Comparison of ENCODE assay signal across 9 cellular contexts in the genomic region with DNA sequence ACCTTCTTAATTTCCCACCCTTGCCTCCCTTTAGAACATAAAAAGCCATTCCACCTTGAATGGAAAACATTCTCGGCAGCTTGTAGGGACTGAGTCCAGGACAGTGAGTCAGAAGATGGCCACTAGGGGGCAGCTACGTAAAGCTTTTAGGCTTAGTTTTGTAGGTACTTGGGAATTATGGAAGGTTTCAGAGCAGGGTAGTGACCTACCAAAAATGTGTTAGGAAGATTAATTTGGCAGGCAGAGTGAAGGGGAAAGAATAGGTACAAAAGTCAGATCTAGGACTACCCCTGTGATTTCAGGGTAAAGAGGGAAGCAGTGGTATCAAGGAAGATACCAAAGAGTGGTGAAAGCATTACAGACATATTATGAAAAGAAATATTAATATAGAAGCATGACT.
DNase-seq lines count a peak whose midpoint lies in the region; ATAC-seq and TF ChIP-seq lines count a peak whose summit lies in the region.
"Had no signal": no experiment of that assay in that cellular context is flagged by ENCODE, and none has a peak within 500 bp of the region (broad histone marks: within the 10 kb centered on the region; RNA-seq: fewer than 3 reads in every experiment).

No MANE protein-coding gene starts in this region.

- no peak overlapping the region for H3K4me3 Mint-ChIP-seq in stimulated activated naive CD8-positive, alpha-beta T cell treated with anti-CD3 and anti-CD28 coated beads, Interleukin-15, amount 100 ng/mL, for 72 hours
- H3K4me3 Mint-ChIP-seq: CD4-positive, CD25-positive, alpha-beta regulatory T cell had no signal

- peak; percentile 84 for TF ChIP-seq CTCF in lower lobe of right lung (IDR thresholded peaks at IDR 0.05)

- H3K27ac Mint-ChIP-seq in stimulated activated naive CD8-positive, alpha-beta T cell treated with anti-CD3 and anti-CD28 coated beads, Interleukin-15, amount 100 ng/mL, for 72 hours: no peak overlapping the region
- H3K27ac Mint-ChIP-seq: CD4-positive, CD25-positive, alpha-beta regulatory T cell had no signal

- H3K27ac ChIP-seq in lower lobe of right lung: no peak overlapping the region

- no peak overlapping the region for H3K4me3 ChIP-seq in Jurkat, Clone E6-1 (ENCODE audit: low read length)
- no peak overlapping the region for H3K4me3 ChIP-seq in lower lobe of right lung

- intact Hi-C loops in lower lobe of right lung (cut with DNase I): no loop called here

- H3K9me3 Mint-ChIP-seq in stimulated activated naive CD8-positive, alpha-beta T cell treated with anti-CD3 and anti-CD28 coated beads, Interleukin-15, amount 100 ng/mL, for 72 hours: peaks cover 0 to 7% of the 10 kb centered on the region in 2 donors

- ATAC-seq in GM21717 (IDR thresholded peaks at IDR 0.05; ENCODE audit: unreplicated experiment) (peak; percentile 78), lower lobe of right lung (peak; percentile 85 to 86)
- no peak for ATAC-seq in stimulated activated naive CD8-positive, alpha-beta T cell treated with anti-CD3 and anti-CD28 coated beads, Interleukin-15, amount 100 ng/mL, for 72 hours

- peak; percentile 44 for DNase-seq in NCI-H2227 (lab: John Stamatoyannopoulos, UW; ENCODE audit: unreplicated experiment)
- DNase-seq in NCI-H2227 treated with DMSO at 0.1 percent for 48 hours (lab: John Stamatoyannopoulos, UW): no peak
- peak; percentile 45 for DNase-seq in Jurkat, Clone E6-1 (ENCODE audit: low read depth, low spot score)
- peak; percentile 14 to 54 for DNase-seq in SHP77 (lab: John Stamatoyannopoulos, UW)
- peak; percentile 59 for DNase-seq in dedifferentiated amniotic fluid mesenchymal stem cell (ENCODE audit: extremely low spot score)
- peak; percentile 71 for DNase-seq in lower lobe of right lung
- DNase-seq in stimulated activated naive CD8-positive, alpha-beta T cell treated with anti-CD3 and anti-CD28 coated beads, Interleukin-15, amount 100 ng/mL, for 72 hours: peak; percentile 21 to 22

- H3K36me3 ChIP-seq in lower lobe of right lung: no peaks in the 10 kb centered on the region

- no peaks in the 10 kb centered on the region for H3K9me3 ChIP-seq in lower lobe of right lung

- H3K4me1 Mint-ChIP-seq in stimulated activated naive CD8-positive, alpha-beta T cell treated with anti-CD3 and anti-CD28 coated beads, Interleukin-15, amount 100 ng/mL, for 72 hours: no peaks in the 10 kb centered on the region
- H3K4me1 Mint-ChIP-seq: CD4-positive, CD25-positive, alpha-beta regulatory T cell had no signal

- no peaks in the 10 kb centered on the region for H3K4me1 ChIP-seq in lower lobe of right lung

- H3K27me3 ChIP-seq in lower lobe of right lung (ENCODE audit: low read depth): no peaks in the 10 kb centered on the region

- no peaks in the 10 kb centered on the region for H3K27me3 Mint-ChIP-seq in stimulated activated naive CD8-positive, alpha-beta T cell treated with anti-CD3 and anti-CD28 coated beads, Interleukin-15, amount 100 ng/mL, for 72 hours
- H3K27me3 Mint-ChIP-seq: CD4-positive, CD25-positive, alpha-beta regulatory T cell had no signal
